Comparison of ENCODE assay signal across 10 cellular contexts in the genomic region with DNA sequence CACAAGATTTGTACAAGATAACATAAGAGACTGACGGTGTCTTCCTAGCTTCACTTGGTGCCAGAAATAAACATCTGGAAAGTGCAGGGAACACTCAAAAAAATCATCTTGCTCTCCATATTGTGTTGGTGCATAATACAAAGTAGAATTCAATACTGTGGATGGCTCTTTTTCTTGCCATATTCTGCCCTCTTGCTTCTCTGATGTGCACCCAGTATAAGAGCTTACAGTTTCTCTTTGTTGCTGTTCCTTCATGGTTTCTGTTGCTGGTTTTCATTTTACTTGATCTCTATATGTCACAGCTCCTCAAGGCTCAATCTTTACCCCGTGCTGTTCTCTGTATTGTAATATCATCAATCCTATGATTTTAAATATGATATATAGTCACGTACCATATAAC.
"Had no signal": no experiment of that assay in that cellular context is flagged by ENCODE, and none has a peak within 500 bp of the region (broad histone marks: within the 10 kb centered on the region; RNA-seq: fewer than 3 reads in every experiment).

No MANE protein-coding gene starts in this region.

- H3K27ac Mint-ChIP-seq: GM23338, HFFc6 had no signal

- DNase-seq: HFFc6, IMR-90, KG1 had no signal

- H3K4me1 Mint-ChIP-seq: GM23338 had no signal

- ATAC-seq: GM23338, HCT116, K562 had no signal

- FAIRE-seq: H1, H54, HTR-8/SVneo, K562 had no signal

- H3K9me3 ChIP-seq: HAP-1 had no signal

- H3K4me3 Mint-ChIP-seq: GM23338, HFFc6 had no signal

- H3K9me3 Mint-ChIP-seq: GM23338, HFFc6 had no signal

- H3K4me2 ChIP-seq: GM23338 had no signal

- H3K4me1 ChIP-seq: HAP-1 had no signal
